ENCODE assay signal across 28 cellular contexts in the genomic region with DNA sequence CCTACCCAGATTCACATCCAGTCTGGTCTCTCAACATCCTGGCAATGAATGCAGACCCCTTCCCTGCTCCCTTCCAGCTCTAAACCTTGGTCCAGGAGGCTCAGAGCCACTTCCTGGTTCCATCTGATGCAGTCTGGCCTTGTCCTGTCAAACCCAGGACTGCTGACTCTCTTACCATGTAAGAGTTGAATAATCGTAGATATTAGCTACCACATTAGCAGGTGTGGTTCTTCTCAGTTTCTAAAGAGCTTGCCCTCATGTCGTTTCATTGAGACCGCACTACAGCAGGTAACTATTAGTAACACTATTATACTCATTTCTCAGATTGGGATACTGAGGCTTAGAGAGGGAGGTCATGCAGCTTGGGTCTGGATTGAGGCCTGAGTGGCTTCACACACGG.
"Had no signal": no experiment of that assay in that cellular context is flagged by ENCODE, and none has a peak within 500 bp of the region (broad histone marks: within the 10 kb centered on the region; RNA-seq: fewer than 3 reads in every experiment).

No MANE protein-coding gene starts in this region.

- H3K27ac ChIP-seq: body of pancreas had no signal

- H3K36me3 Mint-ChIP-seq: activated naive CD4-positive, alpha-beta T cell treated with anti-CD3 and anti-CD28 coated beads, Interleukin-2, amount 50 U/mL, for 24 hours; activated naive CD8-positive, alpha-beta T cell treated with anti-CD3 and anti-CD28 coated beads, Interleukin-2, amount 10 ng/mL, durations not matched to agents 7 days and 5 days had no signal

- DNase-seq: activated CD4-positive, alpha-beta T cell treated with anti-CD3 and anti-CD28 coated beads, Interleukin-2, amount 10 ng/mL, durations not matched to agents 24 days and 14 days; activated CD4-positive, alpha-beta T cell treated with anti-CD3 and anti-CD28 coated beads, Interleukin-2, amount 50 U/mL, for 4 hours; activated CD8-positive, alpha-beta T cell treated with anti-CD3 and anti-CD28 coated beads for 36 hours; activated effector memory CD4-positive, alpha-beta T cell treated with anti-CD3 and anti-CD28 coated beads, Interleukin-2, amount 50 U/mL, for 16 hours; activated naive CD4-positive, alpha-beta T cell; activated naive CD8-positive, alpha-beta T cell treated with anti-CD3 and anti-CD28 coated beads, Interleukin-2, amount 10 ng/mL, durations not matched to agents 7 days and 5 days; activated T-cell treated with anti-CD3 and anti-CD28 coated beads, Interleukin-2, amount 50 U/mL, for 1 hour; activated T-cell treated with anti-CD3 and anti-CD28 coated beads, Interleukin-2, amount 50 U/mL, for 72 hours; body of pancreas; caudate nucleus; Karpas-422; KBM-7; MG63; NCI-H1048; NCI-H1105 treated with DMSO at 0.1 percent for 48 hours; NCI-H1436; NCI-H1694; NCI-H1930; NCI-H2081 treated with DMSO at 0.1 percent for 48 hours; NCI-H226; NCI-H446 treated with DMSO at 0.1 percent for 48 hours; NCI-H524 treated with DMSO at 0.1 percent for 48 hours; NK-92 treated with Interleukin-12 subunit alpha and Interleukin-12 subunit beta, amount 100 ng/mL, for 24 hours; Right ventricle myocardium superior; SW 1271; T1000 had no signal

- ATAC-seq: activated CD8-positive, alpha-beta T cell treated with anti-CD3 and anti-CD28 coated beads for 36 hours; activated T-cell treated with anti-CD3 and anti-CD28 coated beads, Interleukin-2, amount 50 U/mL, for 72 hours; activated T-helper 17 cell treated with anti-CD3 and anti-CD28 coated beads, Interleukin-2, amount 50 U/mL, for 72 hours; body of pancreas had no signal

- H3K36me3 ChIP-seq: MG63 had no signal

- H3K9me3 Mint-ChIP-seq: activated CD4-positive, alpha-beta T cell treated with anti-CD3 and anti-CD28 coated beads, Interleukin-2, amount 10 ng/mL, durations not matched to agents 24 days and 14 days; activated CD8-positive, alpha-beta T cell treated with anti-CD3 and anti-CD28 coated beads for 36 hours; activated naive CD4-positive, alpha-beta T cell treated with anti-CD3 and anti-CD28 coated beads, Interleukin-2, amount 50 U/mL, for 24 hours; activated naive CD8-positive, alpha-beta T cell treated with anti-CD3 and anti-CD28 coated beads, Interleukin-2, amount 10 ng/mL, durations not matched to agents 7 days and 5 days; activated T-helper 17 cell treated with anti-CD3 and anti-CD28 coated beads, Interleukin-2, amount 50 U/mL, for 72 hours had no signal

- H3K9me3 ChIP-seq: body of pancreas, MG63 had no signal

- H3K4me1 Mint-ChIP-seq: activated CD4-positive, alpha-beta T cell treated with anti-CD3 and anti-CD28 coated beads, Interleukin-2, amount 10 ng/mL, durations not matched to agents 24 days and 14 days; activated naive CD4-positive, alpha-beta T cell treated with anti-CD3 and anti-CD28 coated beads, Interleukin-2, amount 50 U/mL, for 24 hours; activated naive CD8-positive, alpha-beta T cell treated with anti-CD3 and anti-CD28 coated beads, Interleukin-2, amount 10 ng/mL, durations not matched to agents 7 days and 5 days; activated T-helper 17 cell treated with anti-CD3 and anti-CD28 coated beads, Interleukin-2, amount 50 U/mL, for 72 hours had no signal

- H3K27ac Mint-ChIP-seq: activated CD4-positive, alpha-beta T cell treated with anti-CD3 and anti-CD28 coated beads, Interleukin-2, amount 10 ng/mL, durations not matched to agents 24 days and 14 days; activated CD8-positive, alpha-beta T cell treated with anti-CD3 and anti-CD28 coated beads for 36 hours; activated naive CD4-positive, alpha-beta T cell treated with anti-CD3 and anti-CD28 coated beads, Interleukin-2, amount 50 U/mL, for 24 hours; activated naive CD8-positive, alpha-beta T cell treated with anti-CD3 and anti-CD28 coated beads, Interleukin-2, amount 10 ng/mL, durations not matched to agents 7 days and 5 days; activated T-cell treated with anti-CD3 and anti-CD28 coated beads, Interleukin-2, amount 50 U/mL, for 72 hours; activated T-helper 17 cell treated with anti-CD3 and anti-CD28 coated beads, Interleukin-2, amount 50 U/mL, for 72 hours had no signal

- H3K4me1 ChIP-seq: body of pancreas had no signal

- H3K27me3 ChIP-seq: body of pancreas, MG63 had no signal

- H3K4me3 ChIP-seq: body of pancreas, MG63 had no signal

- H3K4me3 Mint-ChIP-seq: activated CD4-positive, alpha-beta T cell treated with anti-CD3 and anti-CD28 coated beads, Interleukin-2, amount 10 ng/mL, durations not matched to agents 24 days and 14 days; activated CD8-positive, alpha-beta T cell treated with anti-CD3 and anti-CD28 coated beads for 36 hours; activated naive CD4-positive, alpha-beta T cell treated with anti-CD3 and anti-CD28 coated beads, Interleukin-2, amount 50 U/mL, for 24 hours; activated naive CD8-positive, alpha-beta T cell treated with anti-CD3 and anti-CD28 coated beads, Interleukin-2, amount 10 ng/mL, durations not matched to agents 7 days and 5 days; activated T-cell treated with anti-CD3 and anti-CD28 coated beads, Interleukin-2, amount 50 U/mL, for 72 hours; activated T-helper 17 cell treated with anti-CD3 and anti-CD28 coated beads, Interleukin-2, amount 50 U/mL, for 72 hours had no signal
